ENCODE assay signal across 8 cellular contexts in genomic region chr4:143512978-143513313, GRCh38. TPM values are rescaled to one million over a fixed set of nuclear protein-coding genes. Genes with fewer than 3 reads are reported as not detected.
A peak's percentile ranks its signal among the peaks of the same experiment; 100 is the strongest.
DNase-seq lines count a peak whose midpoint lies in the region; ATAC-seq and TF ChIP-seq lines count a peak whose summit lies in the region.

No MANE protein-coding gene starts in this region.

- no peak for DNase-seq in Caco-2
- no peak for DNase-seq in chondrocyte (ENCODE audit: low spot score)
- no peak for DNase-seq in germinal center (ENCODE audit: low spot score)
- no peak for DNase-seq in inferior parietal cortex (ENCODE audit: extremely low spot score)
- no peak for DNase-seq in NCI-H2029 (lab: John Stamatoyannopoulos, UW)

- peaks cover 31% of the 10 kb centered on the region for H3K36me3 Mint-ChIP-seq in Caco-2 (ENCODE audit: insufficient read depth, unreplicated experiment)
- H3K36me3 Mint-ChIP-seq in chondrocyte (ENCODE audit: low read depth): peaks cover 2% of the 10 kb centered on the region

- H4K20me1 ChIP-seq in Loucy (ENCODE audit: insufficient read depth, low read length, poor library complexity, severe bottlenecking): peaks cover 42% of the 10 kb centered on the region

- ATAC-seq in GM21723 (IDR thresholded peaks at IDR 0.05; ENCODE audit: unreplicated experiment): peak; percentile 38

- peak overlapping the region; percentile 96 for H3K27ac Mint-ChIP-seq in Caco-2 (ENCODE audit: unreplicated experiment)
- peak overlapping the region; percentile 100 for H3K27ac Mint-ChIP-seq in chondrocyte (ENCODE audit: unreplicated experiment)

- peak overlapping the region; percentile 97 for H3K4me3 ChIP-seq in Caco-2 (ENCODE audit: low read depth, low read length)
- peak overlapping the region; percentile 97 for H3K4me3 ChIP-seq in Loucy (ENCODE audit: low read length, poor library complexity, severe bottlenecking)
- peak overlapping the region; percentile 76 to 93 for H3K4me3 ChIP-seq in muscle layer of colon (ENCODE audit: low read depth in 1 of 2, low read length in 2 of 2)

- no peak for TF ChIP-seq CTCF in Caco-2 (IDR thresholded peaks at IDR 0.05; ENCODE audit: insufficient read depth in 1 of 2, low read depth in 1 of 2, low read length in 1 of 2, severe bottlenecking in 1 of 2, unreplicated experiment in 1 of 2)
- no peak for TF ChIP-seq CTCF in Loucy (conservative IDR thresholded peaks at IDR 0.05; ENCODE audit: low read length)
- TF ChIP-seq CTCF in chondrocyte (IDR thresholded peaks at IDR 0.05): peak; percentile 7

- H3K4me3 Mint-ChIP-seq in Caco-2 (ENCODE audit: unreplicated experiment): peak overlapping the region; percentile 96
- H3K4me3 Mint-ChIP-seq in chondrocyte (ENCODE audit: unreplicated experiment): peak overlapping the region; percentile 88

- H3K9me3 Mint-ChIP-seq in Caco-2 (ENCODE audit: unreplicated experiment) (no peaks in the 10 kb centered on the region), chondrocyte (ENCODE audit: low read depth) (peaks cover 3% of the 10 kb centered on the region)

- BruUV-seq in Caco-2 (replicated peaks; lab: Mats Ljungman, UMichigan): no TSS peak

- no peaks in the 10 kb centered on the region for H3K36me3 ChIP-seq in Caco-2 (ENCODE audit: control insufficient read depth, insufficient read depth, low read length)
- peaks cover 9% of the 10 kb centered on the region; the same call in 1 of the 2 replicates for H3K36me3 ChIP-seq in Loucy (ENCODE audit: insufficient read depth, low read length)
- peaks cover 9% of the 10 kb centered on the region for H3K36me3 ChIP-seq in muscle layer of colon (ENCODE audit: insufficient read depth, low read length)

- H3K9me3 ChIP-seq in Caco-2 (no peaks in the 10 kb centered on the region), Loucy (ENCODE audit: insufficient read depth, low read depth, low read length) (no peaks in the 10 kb centered on the region), muscle layer of colon (ENCODE audit: low read length) (no peaks in the 10 kb centered on the region)

- H3K4me1 Mint-ChIP-seq in Caco-2 (ENCODE audit: low read depth, unreplicated experiment) (peaks cover 6% of the 10 kb centered on the region), chondrocyte (ENCODE audit: low read depth) (peaks cover 29% of the 10 kb centered on the region)

- CTCF ChIA-PET in Caco-2 (lab: Charles Lee): interaction anchor here (1.0 kb wide), 1 partner anchor 306 kb away, joined by 5 read pairs; no protein-coding TSS in a partner anchor

- peak overlapping the region; percentile 78 for H3K4me2 ChIP-seq in Loucy (ENCODE audit: low read depth, low read length, poor library complexity, severe bottlenecking)

- peak overlapping the region; percentile 96 for H2AFZ ChIP-seq in Loucy (ENCODE audit: low read length)

- POLR2A ChIA-PET in Caco-2 (lab: Charles Lee): interaction anchor here (0.5 to 1.0 kb wide), 5 partner anchors 11 to 328 kb away, joined by 3 to 6 read pairs (median 4); partner anchors contain the start of gene USP38

- intact Hi-C loops in Caco-2 (cut with micrococcal nuclease; ENCODE audit: unreplicated experiment): loop anchor here (1.0 to 2.0 kb wide), 3 partner anchors 46 to 418 kb away; partner anchors contain the start of gene USP38

- H3K27ac ChIP-seq in muscle layer of colon (ENCODE audit: low read depth, low read length): peak overlapping the region; percentile 94

- H3F3A ChIP-seq in Loucy (ENCODE audit: low read depth): no peaks in the 10 kb centered on the region

- H3K9ac ChIP-seq in Loucy (ENCODE audit: low read depth, low read length, poor library complexity, severe bottlenecking): peak overlapping the region; percentile 87
- H3K9ac ChIP-seq in muscle layer of colon (ENCODE audit: low read length): peak overlapping the region; percentile 100

- H3K27me3 Mint-ChIP-seq in Caco-2 (ENCODE audit: insufficient read depth, unreplicated experiment): no peaks in the 10 kb centered on the region
- H3K27me3 Mint-ChIP-seq in chondrocyte (ENCODE audit: low read depth): peaks cover 11% of the 10 kb centered on the region

- no peaks in the 10 kb centered on the region for H3K9me2 ChIP-seq in Loucy (replicated peaks; ENCODE audit: low read depth, low read length)

- no peaks in the 10 kb centered on the region for H3K27me3 ChIP-seq in Caco-2 (replicated peaks; ENCODE audit: control insufficient read depth, insufficient read depth, low read length)
- no peaks in the 10 kb centered on the region for H3K27me3 ChIP-seq in Loucy (ENCODE audit: insufficient read depth, low read length, poor library complexity, severe bottlenecking)
- H3K27me3 ChIP-seq in muscle layer of colon (ENCODE audit: control insufficient read depth in 1 of 2, insufficient read depth in 2 of 2, low read length in 2 of 2): no peaks in the 10 kb centered on the region

- H3K4me1 ChIP-seq in Caco-2: 0 out of 2 replicates have a peak, but pooled peaks cover 10% of the 10 kb centered on the region
- H3K4me1 ChIP-seq in Loucy (ENCODE audit: insufficient read depth, low read length, poor library complexity, severe bottlenecking): peaks cover 43% of the 10 kb centered on the region
- peaks cover 35% of the 10 kb centered on the region for H3K4me1 ChIP-seq in muscle layer of colon (ENCODE audit: insufficient read depth, low read length)

- peaks cover 45% of the 10 kb centered on the region for H3K79me2 ChIP-seq in Loucy (ENCODE audit: insufficient read depth, low read length)

RNA-seq across cellular contexts. Expression of gene SMARCA5, which starts 0.6 kb away (rescaled TPM):
- total RNA-seq in Caco-2 (2022) (64.5 and 64.8 TPM in 2 replicates), chondrocyte (42.5 to 55.4 TPM (median 42.9 TPM) in 3 replicates)
